In genomic region chr7:94395141-94396041, GRCh38 we compare ENCODE assay signal across 8 cellular contexts. TPM values are rescaled to one million over a fixed set of nuclear protein-coding genes. Genes with fewer than 3 reads are reported as not detected.
DNase-seq lines count a peak whose midpoint lies in the region; ATAC-seq and TF ChIP-seq lines count a peak whose summit lies in the region.

No MANE protein-coding gene starts in this region.

- DNase-seq in EH (ENCODE audit: low read depth) (peak; percentile 86), NCI-H526 treated with DMSO at 0.1 percent for 48 hours (lab: John Stamatoyannopoulos, UW) (peak; percentile 76), left cardiac atrium (peak; percentile 28), psoas muscle (no peak)
- DNase-seq in stimulated activated naive CD4-positive, alpha-beta T cell treated with Interleukin-2 at 50 U/mL for 16 hours (lab: John Stamatoyannopoulos, UW), result no peak

- no peaks in the 10 kb centered on the region for H3K4me1 ChIP-seq in psoas muscle

- no peaks in the 10 kb centered on the region for H3K9me3 ChIP-seq in psoas muscle

- H3K4me3 ChIP-seq in psoas muscle, result peak overlapping the region; percentile 56

- H3K36me3 ChIP-seq in psoas muscle (ENCODE audit: insufficient read depth in 1 of 2, low read depth in 1 of 2), result no peaks in the 10 kb centered on the region

- intact Hi-C loops in left cardiac atrium (cut with DNase I), result loop anchor here (2.0 to 10.0 kb wide), 2 partner anchors 99 to 101 kb away; no protein-coding TSS in a partner anchor
- intact Hi-C loops in psoas muscle (cut with DNase I), result loop anchor here (5.0 to 10.0 kb wide), 2 partner anchors 98 to 101 kb away; no protein-coding TSS in a partner anchor

- H3K27ac ChIP-seq in adipose tissue (ENCODE audit: low read depth, low read length), result peak overlapping the region; percentile 29
- peak overlapping the region; percentile 64 for H3K27ac ChIP-seq in psoas muscle

- ATAC-seq in GM19463 (IDR thresholded peaks at IDR 0.05; ENCODE audit: unreplicated experiment) (peak; percentile 90), HG03469 (IDR thresholded peaks at IDR 0.05; ENCODE audit: unreplicated experiment) (peak; percentile 90), left cardiac atrium (peak; percentile 73 to 80), psoas muscle (peak; percentile 61 to 84 (median 76))

- TF ChIP-seq CTCF in psoas muscle (IDR thresholded peaks at IDR 0.05), result peak; percentile 62

- peaks cover 0 to 10% (median 8%) of the 10 kb centered on the region in 3 donors for H3K27me3 ChIP-seq in psoas muscle (ENCODE audit: insufficient read depth in 3 of 3, low read length in 2 of 3)

- 15 to 21% (median 16%) methylated on average over 14 of the region's 14 CpGs for WGBS in adipose tissue, 3 donors
- 7 to 11% (median 11%) methylated on average over 14 of the region's 14 CpGs for WGBS in psoas muscle, 3 donors

RNA-seq across cellular contexts. Expression of gene COL1A2, which starts 0.7 kb away (rescaled TPM):
- polyA plus RNA-seq in adipose tissue (100 to 1,000 TPM in 2 of 3 donors, 10 to 100 TPM in 1; 42.3 to 486 (median 167) TPM), psoas muscle (10 to 100 TPM; 10.8 to 21.0 (median 14.2) TPM)
- total RNA-seq in left cardiac atrium (100 to 1,000 TPM; 258 to 270 TPM), psoas muscle (10 to 100 TPM; 24.5 to 85.0 (median 36.3) TPM)

Comparison
In these comparisons a context has a peak if more than half of its experiments do, and no peak if none do; other contexts are left out.
1. DNase-seq: peak in EH (single experiment), NCI-H526 treated with DMSO at 0.1 percent for 48 hours (single experiment) and left cardiac atrium (single experiment); none in psoas muscle (0 of 2) and stimulated activated naive CD4-positive, alpha-beta T cell treated with Interleukin-2 at 50 U/mL for 16 hours (single experiment).
2. Peak in every context shown above with its lines, with median percentiles within 50 percentile points of each other: ATAC-seq.